ENCODE assay signal across 1 cellular context in genomic region chr16:75446416-75446815, GRCh38.
TF ChIP-seq lines count a peak whose summit lies in the region.

No MANE protein-coding gene starts in this region.

TF ChIP-seq in HepG2, 621 proteins besides CTCF, POLR2A, EP300 and RAD21:
- TF ChIP-seq KAT2B (IDR thresholded peaks at IDR 0.05; ENCODE audit: borderline replicate concordance, low read depth, low read length) (peak; percentile 29; the same call in 1 of the 2 replicates), ZNF446 (CRISPR knock-in tag; IDR thresholded peaks at IDR 0.05) (no peak), CSRNP2 (CRISPR knock-in tag; conservative IDR thresholded peaks at IDR 0.05; ENCODE audit: low read depth) (no peak), GATAD2A (CRISPR knock-in tag; IDR thresholded peaks at IDR 0.05) (peak; percentile 88), THAP11 (CRISPR knock-in tag; IDR thresholded peaks at IDR 0.05) (peak; percentile 56; the same call in 1 of the 2 replicates), PAXIP1 (CRISPR knock-in tag; conservative IDR thresholded peaks at IDR 0.05) (peak; percentile 41; the same call in 1 of the 2 replicates), FOXA1 (IDR thresholded peaks at IDR 0.05) (no peak), FOXA1 (CRISPR knock-in tag; IDR thresholded peaks at IDR 0.05) (peak; percentile 57), ARID5B (CRISPR knock-in tag; IDR thresholded peaks at IDR 0.05) (peak; percentile 54), CBFB (CRISPR knock-in tag; IDR thresholded peaks at IDR 0.05) (peak; percentile 41; the same call in 1 of the 2 replicates), BCL6 (CRISPR knock-in tag; IDR thresholded peaks at IDR 0.05) (peak; percentile 36; the same call in 1 of the 2 replicates), TBX3 (IDR thresholded peaks at IDR 0.05; ENCODE audit: borderline replicate concordance) (no peak), SNAPC5 (CRISPR knock-in tag; IDR thresholded peaks at IDR 0.05; ENCODE audit: borderline replicate concordance) (no peak), HBP1 (CRISPR knock-in tag; IDR thresholded peaks at IDR 0.05; ENCODE audit: low read depth) (no peak), FOXO1 (CRISPR knock-in tag; IDR thresholded peaks at IDR 0.05) (no peak), FOXA3 (CRISPR knock-in tag; IDR thresholded peaks at IDR 0.05) (peak; percentile 79), SIX1 (CRISPR knock-in tag; IDR thresholded peaks at IDR 0.05; ENCODE audit: borderline replicate concordance) (peak; percentile 82; the same call in 1 of the 2 replicates), ZNF264 (CRISPR knock-in tag; IDR thresholded peaks at IDR 0.05) (0 out of 2 replicates have a peak, but pooled peaks have one; percentile 30), SAP130 (CRISPR knock-in tag; IDR thresholded peaks at IDR 0.05; ENCODE audit: low read depth) (0 out of 2 replicates have a peak, but pooled peaks have one; percentile 12), HOXA7 (CRISPR knock-in tag; IDR thresholded peaks at IDR 0.05) (no peak), MIXL1 (CRISPR knock-in tag; IDR thresholded peaks at IDR 0.05) (peak; percentile 60; the same call in 1 of the 2 replicates), ONECUT2 (CRISPR knock-in tag; IDR thresholded peaks at IDR 0.05) (peak; percentile 97), MTERF4 (CRISPR knock-in tag; IDR thresholded peaks at IDR 0.05) (no peak), FOXP1 (IDR thresholded peaks at IDR 0.05) (no peak), FOXP1 (CRISPR knock-in tag; IDR thresholded peaks at IDR 0.05) (peak; percentile 51; the same call in 1 of the 2 replicates), GLMP (CRISPR knock-in tag; IDR thresholded peaks at IDR 0.05; ENCODE audit: borderline replicate concordance) (no peak), RXRB (CRISPR knock-in tag; IDR thresholded peaks at IDR 0.05; ENCODE audit: borderline replicate concordance) (0 out of 2 replicates have a peak, but pooled peaks have one; percentile 18), ZFP82 (CRISPR knock-in tag; IDR thresholded peaks at IDR 0.05; ENCODE audit: borderline replicate concordance) (no peak), RARA (CRISPR knock-in tag; IDR thresholded peaks at IDR 0.05) (0 out of 2 replicates have a peak, but pooled peaks have one; percentile 14)
